Comparison of ENCODE assay signal across 21 cellular contexts in the genomic region with DNA sequence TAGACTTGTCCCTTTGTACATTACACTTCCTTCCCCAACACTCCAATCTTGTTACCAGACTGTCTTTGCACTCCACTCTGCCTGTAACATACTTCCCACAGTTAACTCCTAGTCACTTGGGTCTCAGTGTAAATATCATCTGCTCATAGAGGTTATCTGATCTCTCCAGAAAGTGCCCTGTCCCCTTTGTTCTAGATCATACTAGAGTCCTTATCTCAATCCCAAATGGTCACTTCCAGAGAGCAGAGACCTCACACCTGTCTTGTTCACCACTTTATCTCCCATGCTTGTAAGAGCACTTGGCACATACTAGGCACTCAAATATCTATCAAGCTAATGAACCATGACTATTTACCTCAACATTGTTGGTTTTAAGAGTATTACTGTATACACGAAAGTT. TPM values are rescaled to one million over a fixed set of nuclear protein-coding genes. Genes with fewer than 3 reads are reported as not detected.
A peak's percentile ranks its signal among the peaks of the same experiment; 100 is the strongest.
DNase-seq lines count a peak whose midpoint lies in the region; ATAC-seq, FAIRE-seq and TF ChIP-seq lines count a peak whose summit lies in the region.
"Had no signal": no experiment of that assay in that cellular context is flagged by ENCODE, and none has a peak within 500 bp of the region (broad histone marks: within the 10 kb centered on the region; RNA-seq: fewer than 3 reads in every experiment).

No MANE protein-coding gene starts in this region.

- H3K9me3 Mint-ChIP-seq in CD4-positive, alpha-beta T cell: peaks cover 9% of the 10 kb centered on the region
- H3K9me3 Mint-ChIP-seq in WTC11 (no peaks in the 10 kb centered on the region), memory B cell (no peaks in the 10 kb centered on the region)

- H3K4me1 ChIP-seq in ascending aorta: peaks cover 0 to 4% of the 10 kb centered on the region in 2 donors
- H3K4me1 ChIP-seq: Peyer's patch had no signal

- peaks cover 70% of the 10 kb centered on the region for H3K4me1 Mint-ChIP-seq in CD4-positive, alpha-beta T cell (ENCODE audit: low read depth)
- H3K4me1 Mint-ChIP-seq in WTC11: peaks cover 11% of the 10 kb centered on the region
- H3K4me1 Mint-ChIP-seq in memory B cell: peaks cover 30% of the 10 kb centered on the region

- FAIRE-seq in GM12892 (lab: Jason Lieb, UNC) (peak; percentile 40), GM12891 (lab: Jason Lieb, UNC) (no peak)

- H3K36me3 Mint-ChIP-seq in CD4-positive, alpha-beta T cell (ENCODE audit: low read depth): peaks cover 76% of the 10 kb centered on the region
- H3K36me3 Mint-ChIP-seq in WTC11 (peaks cover 58% of the 10 kb centered on the region), memory B cell (peaks cover 45% of the 10 kb centered on the region)

- peaks cover 48 to 70% of the 10 kb centered on the region in 2 donors for H3K36me3 ChIP-seq in ascending aorta

- no peak overlapping the region for H3K4me3 ChIP-seq in ascending aorta
- H3K4me3 ChIP-seq: left lung, Peyer's patch, right atrium auricular region, transverse colon had no signal

- intact Hi-C loops in CD4-positive, alpha-beta T cell (cut with DNase I, micrococcal nuclease): no loop called here
- intact Hi-C loops in ascending aorta (cut with DNase I): no loop called here

- CTCF ChIA-PET in CD4-positive, alpha-beta T cell (lab: Charles Lee): no interaction called here
- CTCF ChIA-PET in WTC11 (lab: Charles Lee): no interaction called here

- H3K4me3 Mint-ChIP-seq in CD4-positive, alpha-beta T cell: no peak overlapping the region
- H3K4me3 Mint-ChIP-seq in WTC11 (no peak overlapping the region), memory B cell (no peak overlapping the region)
- H3K4me3 Mint-ChIP-seq: activated CD8-positive, alpha-beta memory T cell treated with anti-CD3 and anti-CD28 coated beads, Interleukin-2, amount 10 ng/mL, durations not matched to agents 7 days and 5 days had no signal

- no peaks in the 10 kb centered on the region for H3K27me3 ChIP-seq in CD4-positive, alpha-beta T cell (ENCODE audit: control insufficient read depth, insufficient read depth, low read length)
- no peaks in the 10 kb centered on the region for H3K27me3 ChIP-seq in ascending aorta
- H3K27me3 ChIP-seq: left lung, Peyer's patch, right atrium auricular region, transverse colon had no signal

- no peak for TF ChIP-seq CTCF in CD4-positive, alpha-beta T cell (IDR thresholded peaks at IDR 0.05)
- no peak for TF ChIP-seq CTCF in WTC11 (IDR thresholded peaks at IDR 0.05)
- TF ChIP-seq CTCF in ascending aorta (IDR thresholded peaks at IDR 0.05): no peak

- DNase-seq in CD4-positive, alpha-beta T cell: no peak
- DNase-seq in GM12892 (ENCODE audit: insufficient read length) (no peak), WTC11 (ENCODE audit: low spot score) (no peak), memory B cell (ENCODE audit: low spot score in 2 of 2) (no peak), caudate nucleus (lab: John Stamatoyannopoulos, UW) (no peak), ascending aorta (ENCODE audit: low spot score in 2 of 2) (no peak), GM12891 (ENCODE audit: insufficient read length, low spot score) (no peak)
- DNase-seq: activated CD4-positive, alpha-beta T cell treated with anti-CD3 and anti-CD28 coated beads for 1 hour; activated CD8-positive, alpha-beta memory T cell treated with anti-CD3 and anti-CD28 coated beads, Interleukin-2, amount 10 ng/mL, durations not matched to agents 7 days and 5 days; activated effector memory CD4-positive, alpha-beta T cell treated with Interleukin-2 at 50 U/mL for 16 hours; Caco-2; effector memory CD4-positive, alpha-beta T cell; KBM-7; left lung; NCI-H2107; NCI-H82; nucleus accumbens; Peyer's patch; T-helper 9 cell; transverse colon had no signal

- no peak overlapping the region for H3K27ac ChIP-seq in CD4-positive, alpha-beta T cell (ENCODE audit: low read depth, low read length)
- no peak overlapping the region for H3K27ac ChIP-seq in caudate nucleus (ENCODE audit: low read depth, low read length)
- no peak overlapping the region for H3K27ac ChIP-seq in ascending aorta
- H3K27ac ChIP-seq: Peyer's patch, right atrium auricular region, transverse colon had no signal

- H3K27me3 Mint-ChIP-seq in CD4-positive, alpha-beta T cell: no peaks in the 10 kb centered on the region
- H3K27me3 Mint-ChIP-seq in WTC11 (ENCODE audit: low read depth) (no peaks in the 10 kb centered on the region), memory B cell (no peaks in the 10 kb centered on the region)
- H3K27me3 Mint-ChIP-seq: activated CD8-positive, alpha-beta memory T cell treated with anti-CD3 and anti-CD28 coated beads, Interleukin-2, amount 10 ng/mL, durations not matched to agents 7 days and 5 days had no signal

- no peak for ATAC-seq in CD4-positive, alpha-beta T cell (ENCODE audit: poor library complexity)
- ATAC-seq in WTC11 (no peak), memory B cell (ENCODE audit: low read depth) (no peak)
- ATAC-seq: activated CD8-positive, alpha-beta memory T cell treated with anti-CD3 and anti-CD28 coated beads, Interleukin-2, amount 10 ng/mL, durations not matched to agents 7 days and 5 days; left lung had no signal

- POLR2A ChIA-PET in CD4-positive, alpha-beta T cell (lab: Charles Lee): no interaction called here
- POLR2A ChIA-PET in WTC11 (lab: Charles Lee): no interaction called here

- H3K9me3 ChIP-seq in CD4-positive, alpha-beta T cell (ENCODE audit: control insufficient read depth, low read length): no peaks in the 10 kb centered on the region
- peaks cover 0 to 6% of the 10 kb centered on the region in 2 donors for H3K9me3 ChIP-seq in ascending aorta
- H3K9me3 ChIP-seq: Caco-2, left lung, Peyer's patch, right atrium auricular region, transverse colon had no signal

- H3K27ac Mint-ChIP-seq in CD4-positive, alpha-beta T cell: peak overlapping the region; percentile 7
- peak overlapping the region; percentile 7; the same call in 1 of the 2 replicates for H3K27ac Mint-ChIP-seq in WTC11
- peak overlapping the region; percentile 67 for H3K27ac Mint-ChIP-seq in memory B cell
- H3K27ac Mint-ChIP-seq: activated CD8-positive, alpha-beta memory T cell treated with anti-CD3 and anti-CD28 coated beads, Interleukin-2, amount 10 ng/mL, durations not matched to agents 7 days and 5 days had no signal

- TF ChIP-seq POLR2A in GM12892 (IDR thresholded peaks at IDR 0.05; ENCODE audit: low read depth, low read length) (no peak), GM12891 (IDR thresholded peaks at IDR 0.05; ENCODE audit: low read depth, low read length) (no peak)

TF ChIP-seq in WTC11, 78 proteins besides CTCF, POLR2A, EP300 and RAD21 (continues in another document):
- TF ChIP-seq SP1 (CRISPR knock-in tag; conservative IDR thresholded peaks at IDR 0.05) (no peak), MYBL2 (CRISPR knock-in tag; IDR thresholded peaks at IDR 0.05) (no peak)

TF ChIP-seq in GM12891, 5 proteins besides CTCF, POLR2A, EP300 and RAD21:
- TF ChIP-seq SPI1 (IDR thresholded peaks at IDR 0.05; ENCODE audit: low read depth, low read length) (no peak), PAX5 (IDR thresholded peaks at IDR 0.05; ENCODE audit: insufficient read depth, low read length, severe bottlenecking) (no peak), POLR2AphosphoS5 (IDR thresholded peaks at IDR 0.05; ENCODE audit: low read depth, low read length) (no peak), TAF1 (IDR thresholded peaks at IDR 0.05; ENCODE audit: low read depth, low read length) (no peak), POU2F2 (IDR thresholded peaks at IDR 0.05; ENCODE audit: low read depth, low read length) (no peak)
TF ChIP-seq in GM12891: peak in this region for 0.

RNA-seq across cellular contexts. Expression of gene SETX, which starts 30.4 kb away (rescaled TPM):
- total RNA-seq in CD4-positive, alpha-beta T cell: 10 to 100 TPM; 36.1 to 37.7 TPM
- polyA plus RNA-seq in GM12892 (2012; ENCODE audit: missing spikeins): 20.2 TPM
- total RNA-seq in WTC11 (2021) (26.0 to 30.1 TPM (median 26.7 TPM) in 3 replicates), ascending aorta (31.2 TPM)
- polyA plus RNA-seq in GM12891 (2012; ENCODE audit: low read depth, missing spikeins): 18.2 TPM

Comparison
In these comparisons a context has a peak if more than half of its experiments do, and no peak if none do; other contexts are left out.
1. H3K27ac Mint-ChIP-seq: peak in every context shown above with its lines; median percentile 67 in memory B cell; 7 in CD4-positive, alpha-beta T cell; 7 in WTC11.